Comparison of ENCODE assay signal across 8 cellular contexts in genomic region chr9:127455299-127455992, GRCh38. TPM values are rescaled to one million over a fixed set of nuclear protein-coding genes. Genes with fewer than 3 reads are reported as not detected.
DNase-seq lines count a peak whose midpoint lies in the region; ATAC-seq and TF ChIP-seq lines count a peak whose summit lies in the region.

No MANE protein-coding gene starts in this region.

- H3K27ac ChIP-seq in neural progenitor cell = no peak overlapping the region

- peaks cover 14% of the 10 kb centered on the region for H3K36me3 Mint-ChIP-seq in neural progenitor cell
- peaks cover 15% of the 10 kb centered on the region for H3K36me3 Mint-ChIP-seq in T-helper 2 cell treated with Interferon-gamma antibody and Interleukin-4, amounts not matched to agents 5 μg/mL and 100 μg/mL, for 36 hours (ENCODE audit: low read depth)

- H3F3A ChIP-seq in Loucy (ENCODE audit: low read depth) (no peaks in the 10 kb centered on the region), neural progenitor cell (ENCODE audit: low read depth) (peaks cover 6% of the 10 kb centered on the region)

- ATAC-seq in GM18511 (IDR thresholded peaks at IDR 0.05; ENCODE audit: unreplicated experiment) (no peak), GM21619 (IDR thresholded peaks at IDR 0.05; ENCODE audit: unreplicated experiment) (no peak)

- no peaks in the 10 kb centered on the region for H3K36me3 ChIP-seq in Loucy (ENCODE audit: insufficient read depth, low read length)
- no peaks in the 10 kb centered on the region for H3K36me3 ChIP-seq in neural progenitor cell

- H3K27me3 ChIP-seq in Loucy (ENCODE audit: insufficient read depth, low read length, poor library complexity, severe bottlenecking) (peaks cover 8% of the 10 kb centered on the region), neural progenitor cell (no peaks in the 10 kb centered on the region)

- peaks cover 2% of the 10 kb centered on the region for H3K27me3 Mint-ChIP-seq in neural progenitor cell (ENCODE audit: insufficient read depth, low read depth)
- H3K27me3 Mint-ChIP-seq in T-helper 2 cell treated with Interferon-gamma antibody and Interleukin-4, amounts not matched to agents 5 μg/mL and 100 μg/mL, for 36 hours (ENCODE audit: low read depth) = no peaks in the 10 kb centered on the region

- TF ChIP-seq CTCF in Loucy (conservative IDR thresholded peaks at IDR 0.05; ENCODE audit: low read length) (peak; percentile 72), astrocyte of the cerebellum (IDR thresholded peaks at IDR 0.05; ENCODE audit: low read depth, low read length, missing control alignments) (peak; percentile 7), neural progenitor cell (IDR thresholded peaks at IDR 0.05) (peak; percentile 31)

- in situ Hi-C loops in astrocyte of the cerebellum (cut with HindIII; ENCODE audit: low sequenced_read_pairs) = no loop called here

- H3K27ac Mint-ChIP-seq in neural progenitor cell = no peak overlapping the region
- no peak overlapping the region for H3K27ac Mint-ChIP-seq in T-helper 2 cell treated with Interferon-gamma antibody and Interleukin-4, amounts not matched to agents 5 μg/mL and 100 μg/mL, for 36 hours

- H3K9ac ChIP-seq in Loucy (ENCODE audit: low read depth, low read length, poor library complexity, severe bottlenecking) (no peak overlapping the region), neural progenitor cell (no peak overlapping the region)

- H2AFZ ChIP-seq in Loucy (ENCODE audit: low read length) = no peak overlapping the region
- H2AFZ ChIP-seq in neural progenitor cell (replicated peaks) = no peak overlapping the region

- H3K79me2 ChIP-seq in Loucy (ENCODE audit: insufficient read depth, low read length) = peaks cover 13% of the 10 kb centered on the region
- peaks cover 8% of the 10 kb centered on the region for H3K79me2 ChIP-seq in neural progenitor cell (ENCODE audit: low read depth)

- H3K4me1 Mint-ChIP-seq in neural progenitor cell = peaks cover 4% of the 10 kb centered on the region
- peaks cover 7% of the 10 kb centered on the region for H3K4me1 Mint-ChIP-seq in T-helper 2 cell treated with Interferon-gamma antibody and Interleukin-4, amounts not matched to agents 5 μg/mL and 100 μg/mL, for 36 hours (ENCODE audit: low read depth)

- no peaks in the 10 kb centered on the region for H3K9me3 ChIP-seq in Loucy (ENCODE audit: insufficient read depth, low read depth, low read length)
- no peaks in the 10 kb centered on the region for H3K9me3 ChIP-seq in neural progenitor cell (ENCODE audit: low read depth)

- no peak overlapping the region for H3K4me3 Mint-ChIP-seq in neural progenitor cell
- H3K4me3 Mint-ChIP-seq in T-helper 2 cell treated with Interferon-gamma antibody and Interleukin-4, amounts not matched to agents 5 μg/mL and 100 μg/mL, for 36 hours = no peak overlapping the region

- no peaks in the 10 kb centered on the region for H3K9me3 Mint-ChIP-seq in neural progenitor cell
- H3K9me3 Mint-ChIP-seq in T-helper 2 cell treated with Interferon-gamma antibody and Interleukin-4, amounts not matched to agents 5 μg/mL and 100 μg/mL, for 36 hours = no peaks in the 10 kb centered on the region

- H3K4me2 ChIP-seq in Loucy (ENCODE audit: low read depth, low read length, poor library complexity, severe bottlenecking) (no peak overlapping the region), neural progenitor cell (no peak overlapping the region)

- DNase-seq in ELR (ENCODE audit: low read depth) (peak; percentile 17), astrocyte of the cerebellum (ENCODE audit: low read depth) (no peak), neural progenitor cell (ENCODE audit: low spot score) (no peak), retina (no peak)
- no peak for DNase-seq in T-helper 2 cell treated with Interferon-gamma antibody and Interleukin-4, amounts not matched to agents 5 μg/mL and 100 μg/mL, for 36 hours (ENCODE audit: low spot score)

- no peaks in the 10 kb centered on the region for H3K9me2 ChIP-seq in Loucy (replicated peaks; ENCODE audit: low read depth, low read length)

- H3K4me3 ChIP-seq in Loucy (ENCODE audit: low read length, poor library complexity, severe bottlenecking) (no peak overlapping the region), astrocyte of the cerebellum (ENCODE audit: low read depth, low read length) (no peak overlapping the region), neural progenitor cell (no peak overlapping the region)

- H4K20me1 ChIP-seq in Loucy (ENCODE audit: insufficient read depth, low read length, poor library complexity, severe bottlenecking) = peaks cover 7% of the 10 kb centered on the region
- peaks cover 6% of the 10 kb centered on the region for H4K20me1 ChIP-seq in neural progenitor cell (ENCODE audit: low read depth)

- H3K4me1 ChIP-seq in Loucy (ENCODE audit: insufficient read depth, low read length, poor library complexity, severe bottlenecking) = peaks cover 6% of the 10 kb centered on the region
- peaks cover 5% of the 10 kb centered on the region for H3K4me1 ChIP-seq in neural progenitor cell

RNA-seq across cellular contexts. Expression of gene LRSAM1, which starts 4.1 kb away (rescaled TPM):
- 6.7 and 14.2 TPM in 2 replicates for total RNA-seq in neural progenitor cell (ENCODE audit: low replicate concordance)

RNA-seq across cellular contexts. Expression of gene RPL12, which starts 4.2 kb away (rescaled TPM):
- total RNA-seq in neural progenitor cell (ENCODE audit: low replicate concordance) = 2,064 and 2,640 TPM in 2 replicates

RNA-seq across cellular contexts. Expression of gene ZNF79, which starts 31.3 kb away (rescaled TPM):
- total RNA-seq in neural progenitor cell (ENCODE audit: low replicate concordance) = 6.7 and 7.3 TPM in 2 replicates

RNA-seq across cellular contexts. Expression of gene SLC2A8, which starts 58.5 kb away (rescaled TPM):
- 9.4 and 22.8 TPM in 2 replicates for total RNA-seq in neural progenitor cell (ENCODE audit: low replicate concordance)

Comparison
In these comparisons a context has a peak if more than half of its experiments do, and no peak if none do; other contexts are left out.
1. CTCF ChIP-seq: peak in every context shown above with its lines; median percentile 72 in Loucy; 31 in neural progenitor cell; 7 in astrocyte of the cerebellum.